ENCODE assay signal across 15 cellular contexts in genomic region chr13:48110132-48110868, GRCh38. TPM values are rescaled to one million over a fixed set of nuclear protein-coding genes. Genes with fewer than 3 reads are reported as not detected.
DNase-seq lines count a peak whose midpoint lies in the region; ATAC-seq and TF ChIP-seq lines count a peak whose summit lies in the region.
"Had no signal": no experiment of that assay in that cellular context is flagged by ENCODE, and none has a peak within 500 bp of the region (broad histone marks: within the 10 kb centered on the region; RNA-seq: fewer than 3 reads in every experiment).

No MANE protein-coding gene starts in this region.

- H3K4me3 ChIP-seq in liver (ENCODE audit: low read depth in 1 of 3, low read length in 3 of 3), result no peak overlapping the region
- H3K4me3 ChIP-seq: K562, ovary had no signal

- WGBS in liver, result 65% methylated on average over 3 of the region's 3 CpGs

- peak overlapping the region in 1 of 2 donors; percentile 38 for H3K9ac ChIP-seq in liver (ENCODE audit: low read depth in 1 of 2, low read length in 2 of 2)

- no peak for TF ChIP-seq CTCF in liver (IDR thresholded peaks at IDR 0.05; ENCODE audit: low read depth, low read length, missing input control)

- no peaks in the 10 kb centered on the region for H3K36me3 ChIP-seq in liver (ENCODE audit: control insufficient read depth in 4 of 4, insufficient read depth in 3 of 4, low read depth in 1 of 4, low read length in 3 of 4)
- H3K36me3 ChIP-seq: ovary had no signal

- ATAC-seq in GM21423 (IDR thresholded peaks at IDR 0.05; ENCODE audit: unreplicated experiment), result no peak
- ATAC-seq in HG03460 (IDR thresholded peaks at IDR 0.05; ENCODE audit: unreplicated experiment), result no peak
- ATAC-seq: K562 had no signal

- H3K9me3 ChIP-seq in liver (ENCODE audit: control insufficient read depth in 4 of 4, low read length in 3 of 4), result no peaks in the 10 kb centered on the region
- H3K9me3 ChIP-seq: ovary had no signal

- no peak for TF ChIP-seq RAD21 in liver (IDR thresholded peaks at IDR 0.05)

- H3K4me1 ChIP-seq in liver (ENCODE audit: control insufficient read depth in 4 of 4, insufficient read depth in 4 of 4, low read length in 3 of 4), result peaks cover 0 to 10% (median 6%) of the 10 kb centered on the region in 4 donors

- H3K27ac ChIP-seq in liver (ENCODE audit: low read depth in 1 of 2, low read length in 2 of 2), result peak overlapping the region; percentile 7 to 61

- DNase-seq in HT1080 (ENCODE audit: low read depth), result peak; percentile 73
- peak; percentile 80 to 90 for DNase-seq in dermis microvascular lymphatic vessel endothelial cell (ENCODE audit: low read depth in 2 of 2)
- DNase-seq in smooth muscle cell of the brain vasculature (ENCODE audit: low read depth, low spot score), result peak; percentile 13
- DNase-seq in activated CD4-positive, alpha-beta T cell treated with anti-CD3 and anti-CD28 coated beads, Interleukin-2, amount 50 U/mL, for 48 hours, result no peak
- no peak for DNase-seq in activated gamma-delta T cell (lab: John Stamatoyannopoulos, UW)
- DNase-seq: activated CD4-positive, alpha-beta T cell treated with anti-CD3 and anti-CD28 coated beads, Interleukin-2, amount 10 ng/mL, durations not matched to agents 7 days and 5 days; DMS153; mesendoderm; NCI-H524 treated with DMSO at 0.1 percent for 48 hours; ovary; stimulated activated CD4-positive, alpha-beta T cell treated with anti-CD3 and anti-CD28 coated beads, Interleukin-2, amount 100 ng/mL, for 24 hours had no signal

- H3K27me3 ChIP-seq in liver (ENCODE audit: control insufficient read depth in 4 of 4, insufficient read depth in 4 of 4, low read length in 3 of 4), result no peaks in the 10 kb centered on the region
- H3K27me3 ChIP-seq: ovary had no signal

TF ChIP-seq in liver, 16 proteins besides CTCF, POLR2A, EP300 and RAD21:
- no peak for TF ChIP-seq NR2F2 (IDR thresholded peaks at IDR 0.05)
- peak in 1 of 2 donors; percentile 11 for TF ChIP-seq HNF4A (conservative IDR thresholded peaks at IDR 0.05)
- peak in 1 of 2 donors; percentile 31 for TF ChIP-seq GABPA (IDR thresholded peaks at IDR 0.05 in 1 of 2, conservative IDR thresholded peaks at IDR 0.05 in 1 of 2)
- TF ChIP-seq SP1 (IDR thresholded peaks at IDR 0.05), result peak; percentile 21

RNA-seq across cellular contexts. Expression of gene MED4, which starts 15.4 kb away (rescaled TPM):
- total RNA-seq in HT1080 (2014; rRNA removed; shearing (Covaris generic)), result 45.3 and 48.1 TPM in 2 replicates
- 58.8 and 61.3 TPM in 2 replicates for polyA plus RNA-seq in HT1080 (2015; cell fraction: cytosol; rRNA removed)
- 29.5 and 29.9 TPM in 2 replicates for polyA plus RNA-seq in HT1080 (2015; cell fraction: nucleus; rRNA removed)
- total RNA-seq in dermis microvascular lymphatic vessel endothelial cell (30.3 and 33.8 TPM in 2 replicates), liver (10 to 100 TPM; 18.2 to 22.8 TPM)
- 10 to 100 TPM; 22.3 to 32.4 TPM for polyA plus RNA-seq in liver

Comparison
In these comparisons a context has a peak if more than half of its experiments do, and no peak if none do; other contexts are left out.
1. DNase-seq: peak in HT1080 (single experiment), dermis microvascular lymphatic vessel endothelial cell (2 of 2) and smooth muscle cell of the brain vasculature (single experiment); none in activated CD4-positive, alpha-beta T cell treated with anti-CD3 and anti-CD28 coated beads, Interleukin-2, amount 50 U/mL, for 48 hours (0 of 2) and activated gamma-delta T cell (single experiment).